In genomic region chr20:21808863-21809664, GRCh38 we compare ENCODE assay signal across 8 cellular contexts.
DNase-seq lines count a peak whose midpoint lies in the region; ATAC-seq, FAIRE-seq and TF ChIP-seq lines count a peak whose summit lies in the region.

No MANE protein-coding gene starts in this region.

- CTCF ChIA-PET in MCF 10A (lab: Yijun Ruan, JAX) (interaction anchor here (0.6 to 1.5 kb wide), 11 partner anchors 13 to 505 kb away, joined by 3 to 5 read pairs (median 4); no protein-coding TSS in a partner anchor), mammary epithelial cell (lab: Charles Lee; ENCODE audit: low non-redundant PET) (no interaction called here), K562 (lab: Yijun Ruan, JAX; ENCODE audit: low intra/inter-chr PET ratio) (interaction anchor here (0.7 to 1.4 kb wide), 3 partner anchors 9 to 875 kb away, joined by 3 to 7 read pairs (median 4); no protein-coding TSS in a partner anchor)

- no peaks in the 10 kb centered on the region for H3K9me1 ChIP-seq in K562 (ENCODE audit: control insufficient read depth, insufficient read depth, low read length)

- H3K9me3 ChIP-seq in mammary epithelial cell (replicated peaks; ENCODE audit: insufficient read depth, low read length) (peaks cover 30% of the 10 kb centered on the region), OCI-LY3 (ENCODE audit: insufficient read depth, low read length) (no peaks in the 10 kb centered on the region), K562 (replicated peaks; ENCODE audit: control insufficient read depth, insufficient read depth, low read depth, low read length) (no peaks in the 10 kb centered on the region), testis (no peaks in the 10 kb centered on the region)

- H3K36me3 Mint-ChIP-seq in MCF 10A (ENCODE audit: insufficient read depth, unreplicated experiment), result peaks cover 4% of the 10 kb centered on the region

- H3K4me1 Mint-ChIP-seq in MCF 10A (ENCODE audit: insufficient read depth, unreplicated experiment), result no peaks in the 10 kb centered on the region

- BruUV-seq in MCF 10A (replicated peaks; lab: Mats Ljungman, UMichigan) (no TSS peak), mammary epithelial cell (replicated peaks; lab: Mats Ljungman, UMichigan) (no TSS peak), K562 (replicated peaks; lab: Mats Ljungman, UMichigan) (no TSS peak)

- H3K9me3 Mint-ChIP-seq in MCF 10A (ENCODE audit: unreplicated experiment), result peaks cover 14% of the 10 kb centered on the region

- TF ChIP-seq EP300 in K562 (IDR thresholded peaks at IDR 0.05; ENCODE audit: low read length), result no peak

- DNase-seq in MCF 10A (ENCODE audit: unreplicated experiment) (no peak), mammary epithelial cell (no peak), K562 (ENCODE audit: extremely low read depth in 1 of 4, low spot score in 3 of 4) (peak; percentile 55 to 73 (median 72)), medulla oblongata (ENCODE audit: extremely low spot score) (peak; percentile 6), testis (peak; percentile 86), NCI-H2107 treated with DMSO at 0.1 percent for 48 hours (lab: John Stamatoyannopoulos, UW; ENCODE audit: unreplicated experiment) (no peak), NOMO-1 (lab: John Stamatoyannopoulos, UW; ENCODE audit: unreplicated experiment in 2 of 2) (no peak)

- ATAC-seq in K562, result peak; percentile 90

- H3K27ac ChIP-seq in mammary epithelial cell (ENCODE audit: insufficient read depth, low read depth, low read length), result no peak overlapping the region
- H3K27ac ChIP-seq in OCI-LY3 (ENCODE audit: low read length), result no peak overlapping the region
- H3K27ac ChIP-seq in K562 (ENCODE audit: extremely low read depth, low read depth, low read length), result no peak overlapping the region
- no peak overlapping the region for H3K27ac ChIP-seq in testis

- POLR2A ChIA-PET in MCF 10A (lab: Yijun Ruan, JAX) (no interaction called here), K562 (lab: Yijun Ruan, JAX) (no interaction called here)

- in situ Hi-C loops in mammary epithelial cell (cut with MboI; ENCODE audit: low sequenced_read_pairs in 2 of 2) (no loop called here), K562 (cut with MboI) (no loop called here)

- dilution Hi-C loops in mammary epithelial cell (cut with HindIII; ENCODE audit: low sequenced_read_pairs), result no loop called here

- peaks cover 39% of the 10 kb centered on the region for H3K27me3 Mint-ChIP-seq in MCF 10A (ENCODE audit: insufficient read depth, unreplicated experiment)

- no peak overlapping the region for H3K4me2 ChIP-seq in mammary epithelial cell (ENCODE audit: insufficient read depth, low read depth, low read length)
- no peak overlapping the region for H3K4me2 ChIP-seq in OCI-LY3 (ENCODE audit: low read length)
- H3K4me2 ChIP-seq in K562 (ENCODE audit: insufficient read depth, low read length), result no peak overlapping the region

- H3K4me3 Mint-ChIP-seq in MCF 10A (ENCODE audit: unreplicated experiment), result no peak overlapping the region

- no peak for FAIRE-seq in K562 (lab: Jason Lieb, UNC)

- H4K20me1 ChIP-seq in mammary epithelial cell (ENCODE audit: insufficient read depth, low read length) (no peaks in the 10 kb centered on the region), OCI-LY3 (ENCODE audit: insufficient read depth, low read length) (no peaks in the 10 kb centered on the region), K562 (replicated peaks; ENCODE audit: control insufficient read depth, insufficient read depth, low read length) (no peaks in the 10 kb centered on the region)

- 82% methylated on average over 27 of the region's 31 CpGs for WGBS in mammary epithelial cell (ENCODE audit: low coverage, missing lambda C conversion rate)
- 8% methylated on average over 16 of the region's 31 CpGs for WGBS in K562 (ENCODE audit: insufficient coverage, low coverage, missing lambda C conversion rate)
- 24 to 37% methylated on average over 29 to 31 of the region's 31 CpGs for WGBS in testis, 2 donors

- TF ChIP-seq RAD21 in K562 (CRISPR knock-in tag; conservative IDR thresholded peaks at IDR 0.05 in 1 of 2, IDR thresholded peaks at IDR 0.05 in 1 of 2), result peak; percentile 13 to 50; a peak in 2 of 4 replicates

- H3K4me1 ChIP-seq in mammary epithelial cell (ENCODE audit: insufficient read depth, low read length) (no peaks in the 10 kb centered on the region), OCI-LY3 (ENCODE audit: low read length) (no peaks in the 10 kb centered on the region), K562 (replicated peaks in 1 of 2; ENCODE audit: control insufficient read depth in 2 of 2, insufficient read depth in 2 of 2, low read length in 2 of 2) (peaks cover 0 to 6% of the 10 kb centered on the region in 2 experiments; a peak in 1 of 5 replicates), testis (no peaks in the 10 kb centered on the region)

- H3K9ac ChIP-seq in mammary epithelial cell (ENCODE audit: insufficient read depth, low read length), result no peak overlapping the region
- no peak overlapping the region for H3K9ac ChIP-seq in OCI-LY3 (ENCODE audit: low read length)
- H3K9ac ChIP-seq in K562 (ENCODE audit: insufficient read depth in 1 of 2, low read depth in 2 of 2, low read length in 2 of 2), result no peak overlapping the region

- no peak for TF ChIP-seq POLR2A in K562 (conservative IDR thresholded peaks at IDR 0.05)
- TF ChIP-seq POLR2A in testis (IDR thresholded peaks at IDR 0.05), result no peak

- intact Hi-C loops in MCF 10A (cut with micrococcal nuclease), result loop anchor here (1.0 to 5.0 kb wide), 2 partner anchors 297 to 503 kb away; no protein-coding TSS in a partner anchor
- intact Hi-C loops in mammary epithelial cell (cut with micrococcal nuclease), result loop anchor here (10.0 kb wide), 1 partner anchor 506 kb away; no protein-coding TSS in a partner anchor
- intact Hi-C loops in K562 (cut with micrococcal nuclease), result loop anchor here (5.0 kb wide), 2 partner anchors 438 to 503 kb away; no protein-coding TSS in a partner anchor
- intact Hi-C loops in testis (cut with DNase I; ENCODE audit: low total_unique reads), result no loop called here

- TF ChIP-seq CTCF in MCF 10A (IDR thresholded peaks at IDR 0.05; ENCODE audit: unreplicated experiment), result peak; percentile 78
- peak in 1 of 2 donors; percentile 22 for TF ChIP-seq CTCF in mammary epithelial cell (conservative IDR thresholded peaks at IDR 0.05 in 1 of 2, IDR thresholded peaks at IDR 0.05 in 1 of 2; ENCODE audit: extremely low read depth in 1 of 2, insufficient read depth in 1 of 2, low read depth in 1 of 2, low read length in 2 of 2)
- TF ChIP-seq CTCF in OCI-LY3 (IDR thresholded peaks at IDR 0.05; ENCODE audit: low read depth, low read length), result peak; percentile 72
- TF ChIP-seq CTCF in K562 (IDR thresholded peaks at IDR 0.05 in 2 of 3, conservative IDR thresholded peaks at IDR 0.05 in 1 of 3; ENCODE audit: insufficient read depth in 2 of 3, low read depth in 1 of 3, low read length in 3 of 3), result peak; percentile 58 to 69 (median 65)
- peak; percentile 30 to 92 (median 74) for TF ChIP-seq CTCF in testis (IDR thresholded peaks at IDR 0.05)

- H3K79me2 ChIP-seq in mammary epithelial cell (ENCODE audit: insufficient read depth, low read length) (no peaks in the 10 kb centered on the region), OCI-LY3 (ENCODE audit: low read length) (no peaks in the 10 kb centered on the region), K562 (ENCODE audit: control insufficient read depth, insufficient read depth, low read length) (no peaks in the 10 kb centered on the region)

- no peaks in the 10 kb centered on the region for H3K27me3 ChIP-seq in mammary epithelial cell (ENCODE audit: insufficient read depth, low read length)
- H3K27me3 ChIP-seq in OCI-LY3 (ENCODE audit: low read depth, low read length), result no peaks in the 10 kb centered on the region
- H3K27me3 ChIP-seq in K562 (ENCODE audit: control insufficient read depth in 2 of 2, insufficient read depth in 2 of 2, low read length in 2 of 2), result peaks cover 0 to 10% of the 10 kb centered on the region in 2 experiments; a peak in 1 of 5 replicates
- H3K27me3 ChIP-seq in testis, result no peaks in the 10 kb centered on the region

- H3K4me3 ChIP-seq in mammary epithelial cell (replicated peaks in 1 of 3; ENCODE audit: insufficient read depth in 1 of 3, low read depth in 2 of 3, low read length in 3 of 3) (no peak overlapping the region), OCI-LY3 (ENCODE audit: low read length) (no peak overlapping the region), K562 (no peak overlapping the region), testis (peak overlapping the region in 1 of 2 donors; percentile 18)

- H3K36me3 ChIP-seq in mammary epithelial cell (ENCODE audit: insufficient read depth, low read length), result no peaks in the 10 kb centered on the region
- H3K36me3 ChIP-seq in OCI-LY3 (replicated peaks; ENCODE audit: low read depth, low read length), result no peaks in the 10 kb centered on the region
- no peaks in the 10 kb centered on the region for H3K36me3 ChIP-seq in K562 (ENCODE audit: control insufficient read depth, insufficient read depth, low read length)
- no peaks in the 10 kb centered on the region for H3K36me3 ChIP-seq in testis (ENCODE audit: low read depth, missing control alignments)

- no peak overlapping the region for H3K27ac Mint-ChIP-seq in MCF 10A (ENCODE audit: low read depth, unreplicated experiment)

- H2AFZ ChIP-seq in mammary epithelial cell (ENCODE audit: low read depth, low read length), result no peak overlapping the region
- no peak overlapping the region for H2AFZ ChIP-seq in OCI-LY3 (ENCODE audit: low read depth, low read length)
- H2AFZ ChIP-seq in K562 (ENCODE audit: low read depth, low read length), result no peak overlapping the region

TF ChIP-seq in K562, 482 proteins besides CTCF, POLR2A, EP300 and RAD21 (continues in another document):
- TF ChIP-seq MLX (CRISPR knock-in tag; conservative IDR thresholded peaks at IDR 0.05) (no peak), E2F5 (CRISPR knock-in tag; IDR thresholded peaks at IDR 0.05) (no peak), XRCC5 (IDR thresholded peaks at IDR 0.05; ENCODE audit: low read depth, low read length) (peak; percentile 45; the same call in 1 of the 2 replicates), RB1 (IDR thresholded peaks at IDR 0.05; ENCODE audit: low read depth) (0 out of 2 replicates have a peak, but pooled peaks have one; percentile 27), HNRNPLL (IDR thresholded peaks at IDR 0.05; ENCODE audit: low read depth, low read length, poor library complexity, severe bottlenecking) (peak; percentile 20)

Comparison
In these comparisons a context has a peak if more than half of its experiments do, and no peak if none do; other contexts are left out.
1. DNase-seq: peak in K562 (4 of 4), medulla oblongata (single experiment) and testis (single experiment); none in MCF 10A (single experiment), mammary epithelial cell (single experiment), NCI-H2107 treated with DMSO at 0.1 percent for 48 hours (single experiment) and NOMO-1 (0 of 2).